ENCODE assay signal across 18 cellular contexts in genomic region chr11:112345166-112345565, GRCh38.
DNase-seq lines count a peak whose midpoint lies in the region; ATAC-seq, FAIRE-seq and TF ChIP-seq lines count a peak whose summit lies in the region.
"Had no signal": no experiment of that assay in that cellular context is flagged by ENCODE, and none has a peak within 500 bp of the region (broad histone marks: within the 10 kb centered on the region; RNA-seq: fewer than 3 reads in every experiment).

No MANE protein-coding gene starts in this region.

- peak overlapping the region in 1 of 2 experiments; percentile 54 for H2BK12ac ChIP-seq in mesenchymal stem cell (ENCODE audit: low read length in 2 of 2)

- H3K4me3 ChIP-seq in mesenchymal stem cell (ENCODE audit: insufficient read depth in 1 of 2, low read depth in 1 of 2, low read length in 2 of 2), result no peak overlapping the region
- H3K4me3 ChIP-seq in pancreas, result no peak overlapping the region
- H3K4me3 ChIP-seq: K562, PC-9, SK-N-MC had no signal

- no peaks in the 10 kb centered on the region for H3K79me1 ChIP-seq in mesenchymal stem cell (replicated peaks; ENCODE audit: low read length, poor library complexity, severe bottlenecking)

- no peak overlapping the region for H3K18ac ChIP-seq in mesenchymal stem cell (ENCODE audit: low read depth in 1 of 2, low read length in 2 of 2)

- H3K4me3 Mint-ChIP-seq in naive thymus-derived CD8-positive, alpha-beta T cell, result no peak overlapping the region
- H3K4me3 Mint-ChIP-seq: CD8-positive, alpha-beta memory T cell had no signal

- intact Hi-C loops in pancreas (cut with DNase I), result no loop called here

- peaks cover 0 to 10% (median 0%) of the 10 kb centered on the region in 3 donors for H3K36me3 Mint-ChIP-seq in naive thymus-derived CD8-positive, alpha-beta T cell

- peaks cover 0 to 5% (median under 1%) of the 10 kb centered on the region in 4 donors for H3K4me1 Mint-ChIP-seq in naive thymus-derived CD8-positive, alpha-beta T cell
- H3K4me1 Mint-ChIP-seq: CD8-positive, alpha-beta memory T cell had no signal

- H3K14ac ChIP-seq in mesenchymal stem cell (ENCODE audit: low read length in 2 of 2), result no peak overlapping the region

- no peaks in the 10 kb centered on the region for H3K27me3 ChIP-seq in mesenchymal stem cell (ENCODE audit: control insufficient read depth in 1 of 2, insufficient read depth in 1 of 2, low read length in 2 of 2)
- H3K27me3 ChIP-seq in pancreas, result no peaks in the 10 kb centered on the region

- H4K8ac ChIP-seq in mesenchymal stem cell (ENCODE audit: low read length), result no peak overlapping the region

- WGBS in mesenchymal stem cell, result 88% methylated on average over 1 of the region's 3 CpGs
- WGBS in pancreas, 2 donors, result 72 to 74% methylated on average over 3 of the region's 3 CpGs

- no peaks in the 10 kb centered on the region for H3K9me3 Mint-ChIP-seq in naive thymus-derived CD8-positive, alpha-beta T cell
- H3K9me3 Mint-ChIP-seq: CD8-positive, alpha-beta memory T cell had no signal

- H3K9me3 ChIP-seq in mesenchymal stem cell (ENCODE audit: control insufficient read depth, low read length) (no peaks in the 10 kb centered on the region), pancreas (no peaks in the 10 kb centered on the region)

- no peak overlapping the region for H2BK120ac ChIP-seq in mesenchymal stem cell (ENCODE audit: low read depth, low read length)

- H2BK15ac ChIP-seq in mesenchymal stem cell (ENCODE audit: low read depth, poor library complexity, severe bottlenecking), result no peak overlapping the region

- H3K4me1 ChIP-seq in mesenchymal stem cell (ENCODE audit: control insufficient read depth, insufficient read depth, low read depth, low read length) (no peaks in the 10 kb centered on the region), pancreas (peaks cover 0 to 3% (median 0%) of the 10 kb centered on the region in 3 donors)

- H3K27ac Mint-ChIP-seq in naive thymus-derived CD8-positive, alpha-beta T cell, result no peak overlapping the region

- no peak for ATAC-seq in pancreas
- ATAC-seq in naive thymus-derived CD8-positive, alpha-beta T cell, result no peak

- H3K27ac ChIP-seq in mesenchymal stem cell (ENCODE audit: low read length, poor library complexity, severe bottlenecking) (no peak overlapping the region), pancreas (no peak overlapping the region)
- H3K27ac ChIP-seq: C4-2B, PC-9, SK-N-MC had no signal

- H3K23ac ChIP-seq in mesenchymal stem cell (ENCODE audit: low read length in 2 of 2), result no peak overlapping the region

- no peak overlapping the region for H3K9ac ChIP-seq in mesenchymal stem cell (ENCODE audit: low read length)

- TF ChIP-seq CTCF in pancreas (IDR thresholded peaks at IDR 0.05), result no peak

- H2AK5ac ChIP-seq in mesenchymal stem cell (ENCODE audit: low read length, severe bottlenecking), result no peak overlapping the region

- no peak overlapping the region for H2BK5ac ChIP-seq in mesenchymal stem cell (ENCODE audit: low read depth, low read length, poor library complexity, severe bottlenecking)

- H4K91ac ChIP-seq in mesenchymal stem cell (ENCODE audit: low read length), result no peak overlapping the region

- DNase-seq in DMS 273 (lab: John Stamatoyannopoulos, UW; ENCODE audit: unreplicated experiment) (peak; percentile 6), DMS 273 treated with DMSO at 0.1 percent for 48 hours (lab: John Stamatoyannopoulos, UW) (no peak), NCI-H524 treated with DMSO at 0.1 percent for 48 hours (lab: John Stamatoyannopoulos, UW) (peak; percentile 37), mesenchymal stem cell (peak; percentile 42), ureter (ENCODE audit: low spot score) (peak; percentile 34), pancreas (no peak), NCI-H2171 treated with DMSO at 0.1 percent for 48 hours (lab: John Stamatoyannopoulos, UW) (no peak)
- no peak for DNase-seq in naive thymus-derived CD8-positive, alpha-beta T cell
- DNase-seq: Calu3; CD8-positive, alpha-beta memory T cell; NCI-H1105; NCI-H2029 treated with DMSO at 0.1 percent for 48 hours; NCI-H345; RPMI8226 had no signal

- H3K27me3 Mint-ChIP-seq in naive thymus-derived CD8-positive, alpha-beta T cell, result no peaks in the 10 kb centered on the region

- POLR2A ChIA-PET in naive thymus-derived CD8-positive, alpha-beta T cell (lab: Charles Lee), result no interaction called here

- H3K4ac ChIP-seq in mesenchymal stem cell (ENCODE audit: low read depth in 1 of 2, low read length in 2 of 2), result no peak overlapping the region

- no peak overlapping the region for H2AFZ ChIP-seq in mesenchymal stem cell (ENCODE audit: low read depth, low read length)
- H2AFZ ChIP-seq: PC-9 had no signal

- no peak overlapping the region for H3K4me2 ChIP-seq in mesenchymal stem cell (ENCODE audit: low read length, poor library complexity, severe bottlenecking)
- H3K4me2 ChIP-seq: PC-9 had no signal

- no peaks in the 10 kb centered on the region for H3K36me3 ChIP-seq in mesenchymal stem cell (ENCODE audit: control insufficient read depth in 1 of 2, insufficient read depth in 2 of 2, low read depth in 1 of 2, low read length in 2 of 2)
- H3K36me3 ChIP-seq in pancreas, result no peaks in the 10 kb centered on the region

- no peak for FAIRE-seq in pancreas (lab: Jason Lieb, UNC)
- FAIRE-seq: K562 had no signal

Comparison
In these comparisons a context has a peak if more than half of its experiments do, and no peak if none do; other contexts are left out.
1. DNase-seq: peak in DMS 273 (single experiment), NCI-H524 treated with DMSO at 0.1 percent for 48 hours (single experiment), mesenchymal stem cell (single experiment) and ureter (single experiment); none in DMS 273 treated with DMSO at 0.1 percent for 48 hours (single experiment), pancreas (0 of 6), NCI-H2171 treated with DMSO at 0.1 percent for 48 hours (single experiment) and naive thymus-derived CD8-positive, alpha-beta T cell (0 of 10).